ENCODE assay signal across 14 cellular contexts in genomic region chr4:19379318-19379717, GRCh38.
DNase-seq lines count a peak whose midpoint lies in the region; ATAC-seq and TF ChIP-seq lines count a peak whose summit lies in the region.
"Had no signal": no experiment of that assay in that cellular context is flagged by ENCODE, and none has a peak within 500 bp of the region (broad histone marks: within the 10 kb centered on the region; RNA-seq: fewer than 3 reads in every experiment).

No MANE protein-coding gene starts in this region.

- no CpG with 5 or more reads among the region's 3 CpGs for WGBS in IMR-90 (ENCODE audit: extremely low coverage in 2 of 2, insufficient read length in 1 of 2), 2 experiments
- WGBS in hepatocyte (ENCODE audit: low lambda C conversion rate, missing lambda C conversion rate) = 45% methylated on average over 3 of the region's 3 CpGs

- no peak overlapping the region for H4K5ac ChIP-seq in IMR-90 (ENCODE audit: low read depth, low read length)

- H3K4me2 ChIP-seq in IMR-90 (ENCODE audit: low read depth, low read length) (no peak overlapping the region), hepatocyte (no peak overlapping the region)

- H3K4me3 ChIP-seq in IMR-90 (ENCODE audit: insufficient read depth, low read depth, low read length) (no peak overlapping the region), hepatocyte (no peak overlapping the region), mucosa of descending colon (no peak overlapping the region)
- H3K4me3 ChIP-seq: HAP-1 had no signal

- DNase-seq in IMR-90 (no peak), hepatocyte (ENCODE audit: low spot score) (peak; percentile 11), mucosa of descending colon (no peak), SHP77 treated with DMSO at 0.1 percent for 48 hours (lab: John Stamatoyannopoulos, UW) (no peak)
- no peak for DNase-seq in activated CD4-positive, alpha-beta T cell treated with anti-CD3 and anti-CD28 coated beads, Interleukin-2, amount 10 ng/mL, durations not matched to agents 24 days and 14 days
- DNase-seq: C1 segment of cervical spinal cord; Calu3; CD4-positive, alpha-beta memory T cell; COR-L47; DMS53; DMS79 treated with DMSO at 0.1 percent for 48 hours; GOT3 had no signal

- H3K56ac ChIP-seq in IMR-90 (ENCODE audit: extremely low read depth, insufficient read depth, low read length) = no peak overlapping the region

- peak overlapping the region; percentile 59 for H2AK5ac ChIP-seq in IMR-90 (ENCODE audit: low read depth, low read length)

- H3K27ac ChIP-seq in IMR-90 (ENCODE audit: insufficient read depth, low read length) = no peak overlapping the region
- no peak overlapping the region for H3K27ac ChIP-seq in hepatocyte

- H2BK120ac ChIP-seq in IMR-90 (ENCODE audit: low read depth, low read length) = peak overlapping the region; percentile 5

- no peaks in the 10 kb centered on the region for H3K36me3 ChIP-seq in IMR-90 (ENCODE audit: control insufficient read depth, insufficient read depth, low read length)
- no peaks in the 10 kb centered on the region for H3K36me3 ChIP-seq in hepatocyte (replicated peaks; ENCODE audit: insufficient read depth, low read depth)
- H3K36me3 ChIP-seq in mucosa of descending colon (ENCODE audit: low read depth) = no peaks in the 10 kb centered on the region
- H3K36me3 ChIP-seq: HAP-1 had no signal

- TF ChIP-seq RAD21 in IMR-90 (IDR thresholded peaks at IDR 0.05; ENCODE audit: low read length) = no peak

- no peaks in the 10 kb centered on the region for H3K9me2 ChIP-seq in hepatocyte (replicated peaks; ENCODE audit: insufficient read depth)

- H3K18ac ChIP-seq in IMR-90 (ENCODE audit: low read depth, low read length) = peak overlapping the region; percentile 59; the same call in 1 of the 2 replicates

- no TSS peak for BruUV-seq in IMR-90 (replicated peaks; lab: Mats Ljungman, UMichigan)

- dilution Hi-C loops in IMR-90 (cut with HindIII; ENCODE audit: low sequenced_read_pairs, unreplicated experiment) = no loop called here

- TF ChIP-seq POLR2A in IMR-90 (IDR thresholded peaks at IDR 0.05; ENCODE audit: low read depth, low read length) = no peak

- H2BK5ac ChIP-seq in IMR-90 (ENCODE audit: low read depth, low read length, poor library complexity, severe bottlenecking) = no peak overlapping the region

- H4K20me1 ChIP-seq in IMR-90 (ENCODE audit: insufficient read depth, low read length) (no peaks in the 10 kb centered on the region), hepatocyte (ENCODE audit: insufficient read depth, poor library complexity, severe bottlenecking) (no peaks in the 10 kb centered on the region)

- H3K36me3 Mint-ChIP-seq in activated CD4-positive, alpha-beta T cell treated with anti-CD3 and anti-CD28 coated beads, Interleukin-2, amount 10 ng/mL, durations not matched to agents 24 days and 14 days (ENCODE audit: low read depth) = no peaks in the 10 kb centered on the region
- H3K36me3 Mint-ChIP-seq: CD4-positive, alpha-beta memory T cell had no signal

- H3K79me2 ChIP-seq in hepatocyte = no peaks in the 10 kb centered on the region

- peak overlapping the region; percentile 84 for H2BK15ac ChIP-seq in IMR-90 (ENCODE audit: low read depth, low read length)

- H3K27me3 Mint-ChIP-seq in activated CD4-positive, alpha-beta T cell treated with anti-CD3 and anti-CD28 coated beads, Interleukin-2, amount 10 ng/mL, durations not matched to agents 24 days and 14 days = no peaks in the 10 kb centered on the region
- H3K27me3 Mint-ChIP-seq: CD4-positive, alpha-beta memory T cell had no signal

- H3K4ac ChIP-seq in IMR-90 (ENCODE audit: low read depth, low read length) = peak overlapping the region; percentile 39

- no peaks in the 10 kb centered on the region for H3K4me1 Mint-ChIP-seq in activated CD4-positive, alpha-beta T cell treated with anti-CD3 and anti-CD28 coated beads, Interleukin-2, amount 10 ng/mL, durations not matched to agents 24 days and 14 days
- H3K4me1 Mint-ChIP-seq: CD4-positive, alpha-beta memory T cell had no signal

- ATAC-seq in IMR-90 (ENCODE audit: low read depth) (no peak), mucosa of descending colon (peak; percentile 40), HG03342 (IDR thresholded peaks at IDR 0.05; ENCODE audit: unreplicated experiment) (no peak)

- POLR2A ChIA-PET in IMR-90 (lab: Charles Lee; ENCODE audit: unreplicated experiment) = no interaction called here

- no peak overlapping the region for H3K9ac ChIP-seq in IMR-90 (ENCODE audit: low read depth, low read length)

- CTCF ChIA-PET in IMR-90 (lab: Yijun Ruan, JAX) = no interaction called here

- H3K9me3 Mint-ChIP-seq in activated CD4-positive, alpha-beta T cell treated with anti-CD3 and anti-CD28 coated beads, Interleukin-2, amount 10 ng/mL, durations not matched to agents 24 days and 14 days = peaks cover 17% of the 10 kb centered on the region

- H4K91ac ChIP-seq in IMR-90 (ENCODE audit: insufficient read depth, low read depth, low read length) = peak overlapping the region; percentile 19; the same call in 1 of the 2 replicates

- no peaks in the 10 kb centered on the region for H3K9me1 ChIP-seq in IMR-90 (ENCODE audit: insufficient read depth, low read length)

- 0 out of 2 replicates have a peak overlapping the region, but pooled peaks have one; percentile 35 for H3K14ac ChIP-seq in IMR-90 (replicated peaks; ENCODE audit: low read depth, low read length)

- H3K4me1 ChIP-seq in IMR-90 (ENCODE audit: control insufficient read depth, insufficient read depth, low read length) (peaks cover 5% of the 10 kb centered on the region; the same call in 1 of the 2 replicates), hepatocyte (ENCODE audit: insufficient read depth) (no peaks in the 10 kb centered on the region), mucosa of descending colon (ENCODE audit: low read depth) (no peaks in the 10 kb centered on the region)
- H3K4me1 ChIP-seq: HAP-1 had no signal

- peak overlapping the region; percentile 46 for H2BK20ac ChIP-seq in IMR-90 (ENCODE audit: low read depth, low read length)

- peak overlapping the region in 1 of 2 experiments; percentile 34; a peak in 1 of 4 replicates for H4K8ac ChIP-seq in IMR-90 (ENCODE audit: low read depth in 2 of 2, low read length in 2 of 2)

- H3K23ac ChIP-seq in IMR-90 (ENCODE audit: low read depth, low read length) = no peak overlapping the region

- no peak overlapping the region for H2AK9ac ChIP-seq in IMR-90 (replicated peaks; ENCODE audit: low read depth, low read length, poor library complexity)

- no peak overlapping the region for H2AFZ ChIP-seq in IMR-90 (replicated peaks; ENCODE audit: low read length, poor library complexity)
- no peak overlapping the region for H2AFZ ChIP-seq in hepatocyte

- no peaks in the 10 kb centered on the region for H3K79me1 ChIP-seq in IMR-90 (ENCODE audit: low read depth in 1 of 2, low read length in 2 of 2)

- H3K9me3 ChIP-seq in IMR-90 (ENCODE audit: control insufficient read depth, insufficient read depth, low read length) (no peaks in the 10 kb centered on the region), hepatocyte (ENCODE audit: low read depth) (no peaks in the 10 kb centered on the region), mucosa of descending colon (no peaks in the 10 kb centered on the region)
- H3K9me3 ChIP-seq: HAP-1 had no signal

- H3K4me3 Mint-ChIP-seq in activated CD4-positive, alpha-beta T cell treated with anti-CD3 and anti-CD28 coated beads, Interleukin-2, amount 10 ng/mL, durations not matched to agents 24 days and 14 days = no peak overlapping the region
- H3K4me3 Mint-ChIP-seq: CD4-positive, alpha-beta memory T cell had no signal

- no peak for TF ChIP-seq CTCF in IMR-90 (conservative IDR thresholded peaks at IDR 0.05; ENCODE audit: low read depth, low read length)
- TF ChIP-seq CTCF in hepatocyte (IDR thresholded peaks at IDR 0.05; ENCODE audit: poor library complexity) = no peak
- no peak for TF ChIP-seq CTCF in mucosa of descending colon (IDR thresholded peaks at IDR 0.05)

- H3K27me3 ChIP-seq in IMR-90 (ENCODE audit: control insufficient read depth, insufficient read depth, low read length) = no peaks in the 10 kb centered on the region
- no peaks in the 10 kb centered on the region for H3K27me3 ChIP-seq in hepatocyte

- intact Hi-C loops in IMR-90 (cut with micrococcal nuclease) (no loop called here), mucosa of descending colon (cut with DNase I, micrococcal nuclease) (no loop called here)
- intact Hi-C loops in activated CD4-positive, alpha-beta T cell treated with anti-CD3 and anti-CD28 coated beads, Interleukin-2, amount 10 ng/mL, durations not matched to agents 24 days and 14 days (cut with micrococcal nuclease) = no loop called here

- no peak overlapping the region for H3K27ac Mint-ChIP-seq in activated CD4-positive, alpha-beta T cell treated with anti-CD3 and anti-CD28 coated beads, Interleukin-2, amount 10 ng/mL, durations not matched to agents 24 days and 14 days
- H3K27ac Mint-ChIP-seq: CD4-positive, alpha-beta memory T cell had no signal

- in situ Hi-C loops in IMR-90 (cut with MboI; ENCODE audit: low sequenced_read_pairs) = no loop called here

TF ChIP-seq in IMR-90, 13 proteins besides CTCF, POLR2A, EP300 and RAD21 (continues in another document):
- TF ChIP-seq SMC3 (IDR thresholded peaks at IDR 0.05; ENCODE audit: low read depth, low read length) (no peak), FOS (IDR thresholded peaks at IDR 0.05; ENCODE audit: low read depth, low read length) (no peak), NFE2L2 (IDR thresholded peaks at IDR 0.05; ENCODE audit: low read depth, low read length) (no peak), ELK1 (IDR thresholded peaks at IDR 0.05; ENCODE audit: borderline replicate concordance, low read depth, low read length) (no peak), MXI1 (IDR thresholded peaks at IDR 0.05; ENCODE audit: borderline replicate concordance, low read depth, low read length) (no peak), BHLHE40 (IDR thresholded peaks at IDR 0.05; ENCODE audit: low read depth, low read length) (no peak), MAFK (IDR thresholded peaks at IDR 0.05; ENCODE audit: low read depth, low read length) (no peak), RCOR1 (IDR thresholded peaks at IDR 0.05; ENCODE audit: insufficient replicate concordance, low read length) (no peak), CEBPB (IDR thresholded peaks at IDR 0.05; ENCODE audit: low read depth, low read length) (no peak), RFX5 (IDR thresholded peaks at IDR 0.05; ENCODE audit: low read depth, low read length) (no peak), MAZ (IDR thresholded peaks at IDR 0.05; ENCODE audit: borderline replicate concordance, low read depth, low read length) (no peak), CHD1 (IDR thresholded peaks at IDR 0.05; ENCODE audit: low read depth, low read length) (no peak)
